1 cellular context compared by ENCODE assay signal in the genomic region with DNA sequence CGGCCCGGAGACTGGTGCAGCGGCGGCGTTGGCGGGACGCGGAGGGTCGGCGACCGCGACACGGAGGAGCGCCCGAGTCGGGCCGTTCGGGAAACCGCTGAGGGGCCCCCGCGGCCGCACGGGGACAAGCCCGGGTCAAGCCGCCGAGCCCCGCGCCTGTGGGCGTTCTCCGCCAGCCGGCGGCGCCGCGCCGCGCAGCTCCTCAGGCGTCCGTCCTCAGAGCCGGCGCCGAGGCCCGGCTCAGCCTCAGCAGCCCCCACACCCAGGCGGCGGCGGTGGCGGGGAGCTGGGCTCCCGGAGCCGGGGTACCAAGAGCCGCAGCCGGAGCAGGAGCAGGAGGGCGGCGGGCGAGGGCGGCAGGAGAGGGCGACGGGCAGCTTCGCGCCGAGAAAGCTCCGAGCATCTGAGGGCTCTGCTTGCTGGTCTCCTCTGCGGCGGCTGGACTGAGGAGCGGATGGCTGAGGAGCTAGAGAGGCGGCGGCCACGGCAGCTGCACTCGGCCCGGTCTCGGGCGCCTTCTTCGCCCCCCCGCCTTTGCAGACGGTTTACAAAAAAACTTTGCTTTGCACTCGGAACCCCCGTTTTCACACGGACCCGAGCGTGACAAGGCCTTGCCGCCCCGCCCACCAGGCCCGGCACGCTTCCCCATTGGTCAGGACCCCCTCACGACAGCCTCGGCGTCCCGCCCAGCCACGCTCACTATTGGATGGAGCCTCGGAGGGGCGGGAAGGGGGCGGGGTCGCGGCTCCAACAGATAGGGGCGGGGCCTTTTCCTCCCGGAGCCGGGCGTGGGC.
TF ChIP-seq lines count a peak whose summit lies in the region.

A gene with protein sequence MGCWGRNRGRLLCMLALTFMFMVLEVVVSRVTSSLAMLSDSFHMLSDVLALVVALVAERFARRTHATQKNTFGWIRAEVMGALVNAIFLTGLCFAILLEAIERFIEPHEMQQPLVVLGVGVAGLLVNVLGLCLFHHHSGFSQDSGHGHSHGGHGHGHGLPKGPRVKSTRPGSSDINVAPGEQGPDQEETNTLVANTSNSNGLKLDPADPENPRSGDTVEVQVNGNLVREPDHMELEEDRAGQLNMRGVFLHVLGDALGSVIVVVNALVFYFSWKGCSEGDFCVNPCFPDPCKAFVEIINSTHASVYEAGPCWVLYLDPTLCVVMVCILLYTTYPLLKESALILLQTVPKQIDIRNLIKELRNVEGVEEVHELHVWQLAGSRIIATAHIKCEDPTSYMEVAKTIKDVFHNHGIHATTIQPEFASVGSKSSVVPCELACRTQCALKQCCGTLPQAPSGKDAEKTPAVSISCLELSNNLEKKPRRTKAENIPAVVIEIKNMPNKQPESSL (minus strand): TSS at position 522 of the 794 bp plus-strand sequence. CDS start 549 bp downstream, outside the sequence.

TF ChIP-seq in K562, 482 proteins besides CTCF, POLR2A, EP300 and RAD21 (continued from another document and continues in another):
- TF ChIP-seq, protein P1, sequence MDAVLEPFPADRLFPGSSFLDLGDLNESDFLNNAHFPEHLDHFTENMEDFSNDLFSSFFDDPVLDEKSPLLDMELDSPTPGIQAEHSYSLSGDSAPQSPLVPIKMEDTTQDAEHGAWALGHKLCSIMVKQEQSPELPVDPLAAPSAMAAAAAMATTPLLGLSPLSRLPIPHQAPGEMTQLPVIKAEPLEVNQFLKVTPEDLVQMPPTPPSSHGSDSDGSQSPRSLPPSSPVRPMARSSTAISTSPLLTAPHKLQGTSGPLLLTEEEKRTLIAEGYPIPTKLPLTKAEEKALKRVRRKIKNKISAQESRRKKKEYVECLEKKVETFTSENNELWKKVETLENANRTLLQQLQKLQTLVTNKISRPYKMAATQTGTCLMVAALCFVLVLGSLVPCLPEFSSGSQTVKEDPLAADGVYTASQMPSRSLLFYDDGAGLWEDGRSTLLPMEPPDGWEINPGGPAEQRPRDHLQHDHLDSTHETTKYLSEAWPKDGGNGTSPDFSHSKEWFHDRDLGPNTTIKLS (IDR thresholded peaks at IDR 0.05; ENCODE audit: borderline replicate concordance, low read depth), result no peak
- TF ChIP-seq XRCC3 (IDR thresholded peaks at IDR 0.05) (no peak), ZNF324 (CRISPR knock-in tag; IDR thresholded peaks at IDR 0.05) (no peak), ZNF23 (CRISPR knock-in tag; IDR thresholded peaks at IDR 0.05) (no peak), HNRNPK (IDR thresholded peaks at IDR 0.05; ENCODE audit: low read depth, low read length, poor library complexity, severe bottlenecking) (no peak), ETV1 (tag; conservative IDR thresholded peaks at IDR 0.05; ENCODE audit: low read depth) (no peak), CBX3 (IDR thresholded peaks at IDR 0.05; ENCODE audit: borderline replicate concordance in 1 of 2, low read length in 2 of 2) (0 out of 3 replicates have a peak, but pooled peaks of 1 of the 2 experiments have one; percentile 11), SRSF3 (IDR thresholded peaks at IDR 0.05; ENCODE audit: insufficient read depth, low read length) (no peak), CBFA2T2 (conservative IDR thresholded peaks at IDR 0.05) (no peak), ZNF133 (CRISPR knock-in tag; IDR thresholded peaks at IDR 0.05) (no peak), HSF4 (CRISPR knock-in tag; IDR thresholded peaks at IDR 0.05; ENCODE audit: borderline replicate concordance) (no peak), KAT7 (CRISPR knock-in tag; IDR thresholded peaks at IDR 0.05; ENCODE audit: borderline replicate concordance) (no peak), JUNB (CRISPR knock-in tag; conservative IDR thresholded peaks at IDR 0.05) (no peak)
- TF ChIP-seq, protein P2, sequence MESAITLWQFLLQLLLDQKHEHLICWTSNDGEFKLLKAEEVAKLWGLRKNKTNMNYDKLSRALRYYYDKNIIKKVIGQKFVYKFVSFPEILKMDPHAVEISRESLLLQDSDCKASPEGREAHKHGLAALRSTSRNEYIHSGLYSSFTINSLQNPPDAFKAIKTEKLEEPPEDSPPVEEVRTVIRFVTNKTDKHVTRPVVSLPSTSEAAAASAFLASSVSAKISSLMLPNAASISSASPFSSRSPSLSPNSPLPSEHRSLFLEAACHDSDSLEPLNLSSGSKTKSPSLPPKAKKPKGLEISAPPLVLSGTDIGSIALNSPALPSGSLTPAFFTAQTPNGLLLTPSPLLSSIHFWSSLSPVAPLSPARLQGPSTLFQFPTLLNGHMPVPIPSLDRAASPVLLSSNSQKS (CRISPR knock-in tag; IDR thresholded peaks at IDR 0.05), result no peak
- TF ChIP-seq, protein P3, sequence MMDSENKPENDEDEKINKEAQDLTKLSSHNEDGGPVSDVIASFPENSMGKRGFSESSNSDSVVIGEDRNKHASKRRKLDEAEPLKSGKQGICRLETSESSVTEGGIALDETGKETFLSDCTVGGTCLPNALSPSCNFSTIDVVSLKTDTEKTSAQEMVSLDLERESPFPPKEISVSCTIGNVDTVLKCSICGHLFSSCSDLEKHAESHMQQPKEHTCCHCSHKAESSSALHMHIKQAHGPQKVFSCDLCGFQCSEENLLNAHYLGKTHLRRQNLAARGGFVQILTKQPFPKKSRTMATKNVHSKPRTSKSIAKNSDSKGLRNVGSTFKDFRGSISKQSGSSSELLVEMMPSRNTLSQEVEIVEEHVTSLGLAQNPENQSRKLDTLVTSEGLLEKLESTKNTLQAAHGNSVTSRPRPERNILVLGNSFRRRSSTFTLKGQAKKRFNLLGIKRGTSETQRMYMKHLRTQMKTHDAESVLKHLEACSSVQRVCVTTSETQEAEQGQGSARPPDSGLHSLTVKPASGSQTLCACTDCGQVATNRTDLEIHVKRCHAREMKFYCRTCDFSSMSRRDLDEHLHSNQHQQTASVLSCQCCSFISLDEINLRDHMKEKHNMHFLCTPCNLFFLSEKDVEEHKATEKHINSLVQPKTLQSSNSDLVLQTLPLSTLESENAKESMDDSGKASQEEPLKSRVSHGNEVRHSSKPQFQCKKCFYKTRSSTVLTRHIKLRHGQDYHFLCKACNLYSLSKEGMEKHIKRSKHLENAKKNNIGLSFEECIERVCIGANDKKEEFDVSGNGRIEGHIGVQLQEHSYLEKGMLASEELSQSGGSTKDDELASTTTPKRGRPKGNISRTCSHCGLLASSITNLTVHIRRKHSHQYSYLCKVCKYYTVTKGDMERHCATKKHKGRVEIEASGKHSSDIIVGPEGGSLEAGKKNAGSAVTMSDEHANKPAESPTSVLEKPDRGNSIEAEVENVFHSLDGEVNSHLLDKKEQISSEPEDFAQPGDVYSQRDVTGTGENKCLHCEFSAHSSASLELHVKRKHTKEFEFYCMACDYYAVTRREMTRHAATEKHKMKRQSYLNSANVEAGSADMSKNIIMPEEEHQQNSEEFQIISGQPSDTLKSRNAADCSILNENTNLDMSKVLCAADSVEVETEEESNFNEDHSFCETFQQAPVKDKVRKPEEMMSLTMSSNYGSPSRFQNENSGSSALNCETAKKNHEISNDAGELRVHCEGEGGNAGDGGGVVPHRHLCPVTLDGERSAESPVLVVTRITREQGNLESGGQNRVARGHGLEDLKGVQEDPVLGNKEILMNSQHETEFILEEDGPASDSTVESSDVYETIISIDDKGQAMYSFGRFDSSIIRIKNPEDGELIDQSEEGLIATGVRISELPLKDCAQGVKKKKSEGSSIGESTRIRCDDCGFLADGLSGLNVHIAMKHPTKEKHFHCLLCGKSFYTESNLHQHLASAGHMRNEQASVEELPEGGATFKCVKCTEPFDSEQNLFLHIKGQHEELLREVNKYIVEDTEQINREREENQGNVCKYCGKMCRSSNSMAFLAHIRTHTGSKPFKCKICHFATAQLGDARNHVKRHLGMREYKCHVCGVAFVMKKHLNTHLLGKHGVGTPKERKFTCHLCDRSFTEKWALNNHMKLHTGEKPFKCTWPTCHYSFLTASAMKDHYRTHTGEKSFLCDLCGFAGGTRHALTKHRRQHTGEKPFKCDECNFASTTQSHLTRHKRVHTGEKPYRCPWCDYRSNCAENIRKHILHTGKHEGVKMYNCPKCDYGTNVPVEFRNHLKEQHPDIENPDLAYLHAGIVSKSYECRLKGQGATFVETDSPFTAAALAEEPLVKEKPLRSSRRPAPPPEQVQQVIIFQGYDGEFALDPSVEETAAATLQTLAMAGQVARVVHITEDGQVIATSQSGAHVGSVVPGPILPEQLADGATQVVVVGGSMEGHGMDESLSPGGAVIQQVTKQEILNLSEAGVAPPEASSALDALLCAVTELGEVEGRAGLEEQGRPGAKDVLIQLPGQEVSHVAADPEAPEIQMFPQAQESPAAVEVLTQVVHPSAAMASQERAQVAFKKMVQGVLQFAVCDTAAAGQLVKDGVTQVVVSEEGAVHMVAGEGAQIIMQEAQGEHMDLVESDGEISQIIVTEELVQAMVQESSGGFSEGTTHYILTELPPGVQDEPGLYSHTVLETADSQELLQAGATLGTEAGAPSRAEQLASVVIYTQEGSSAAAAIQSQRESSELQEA (IDR thresholded peaks at IDR 0.05; ENCODE audit: low read depth), result no peak
- TF ChIP-seq, protein P4, sequence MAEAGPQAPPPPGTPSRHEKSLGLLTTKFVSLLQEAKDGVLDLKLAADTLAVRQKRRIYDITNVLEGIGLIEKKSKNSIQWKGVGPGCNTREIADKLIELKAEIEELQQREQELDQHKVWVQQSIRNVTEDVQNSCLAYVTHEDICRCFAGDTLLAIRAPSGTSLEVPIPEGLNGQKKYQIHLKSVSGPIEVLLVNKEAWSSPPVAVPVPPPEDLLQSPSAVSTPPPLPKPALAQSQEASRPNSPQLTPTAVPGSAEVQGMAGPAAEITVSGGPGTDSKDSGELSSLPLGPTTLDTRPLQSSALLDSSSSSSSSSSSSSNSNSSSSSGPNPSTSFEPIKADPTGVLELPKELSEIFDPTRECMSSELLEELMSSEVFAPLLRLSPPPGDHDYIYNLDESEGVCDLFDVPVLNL (CRISPR knock-in tag; IDR thresholded peaks at IDR 0.05; ENCODE audit: low read depth), result no peak
- TF ChIP-seq, protein P5, sequence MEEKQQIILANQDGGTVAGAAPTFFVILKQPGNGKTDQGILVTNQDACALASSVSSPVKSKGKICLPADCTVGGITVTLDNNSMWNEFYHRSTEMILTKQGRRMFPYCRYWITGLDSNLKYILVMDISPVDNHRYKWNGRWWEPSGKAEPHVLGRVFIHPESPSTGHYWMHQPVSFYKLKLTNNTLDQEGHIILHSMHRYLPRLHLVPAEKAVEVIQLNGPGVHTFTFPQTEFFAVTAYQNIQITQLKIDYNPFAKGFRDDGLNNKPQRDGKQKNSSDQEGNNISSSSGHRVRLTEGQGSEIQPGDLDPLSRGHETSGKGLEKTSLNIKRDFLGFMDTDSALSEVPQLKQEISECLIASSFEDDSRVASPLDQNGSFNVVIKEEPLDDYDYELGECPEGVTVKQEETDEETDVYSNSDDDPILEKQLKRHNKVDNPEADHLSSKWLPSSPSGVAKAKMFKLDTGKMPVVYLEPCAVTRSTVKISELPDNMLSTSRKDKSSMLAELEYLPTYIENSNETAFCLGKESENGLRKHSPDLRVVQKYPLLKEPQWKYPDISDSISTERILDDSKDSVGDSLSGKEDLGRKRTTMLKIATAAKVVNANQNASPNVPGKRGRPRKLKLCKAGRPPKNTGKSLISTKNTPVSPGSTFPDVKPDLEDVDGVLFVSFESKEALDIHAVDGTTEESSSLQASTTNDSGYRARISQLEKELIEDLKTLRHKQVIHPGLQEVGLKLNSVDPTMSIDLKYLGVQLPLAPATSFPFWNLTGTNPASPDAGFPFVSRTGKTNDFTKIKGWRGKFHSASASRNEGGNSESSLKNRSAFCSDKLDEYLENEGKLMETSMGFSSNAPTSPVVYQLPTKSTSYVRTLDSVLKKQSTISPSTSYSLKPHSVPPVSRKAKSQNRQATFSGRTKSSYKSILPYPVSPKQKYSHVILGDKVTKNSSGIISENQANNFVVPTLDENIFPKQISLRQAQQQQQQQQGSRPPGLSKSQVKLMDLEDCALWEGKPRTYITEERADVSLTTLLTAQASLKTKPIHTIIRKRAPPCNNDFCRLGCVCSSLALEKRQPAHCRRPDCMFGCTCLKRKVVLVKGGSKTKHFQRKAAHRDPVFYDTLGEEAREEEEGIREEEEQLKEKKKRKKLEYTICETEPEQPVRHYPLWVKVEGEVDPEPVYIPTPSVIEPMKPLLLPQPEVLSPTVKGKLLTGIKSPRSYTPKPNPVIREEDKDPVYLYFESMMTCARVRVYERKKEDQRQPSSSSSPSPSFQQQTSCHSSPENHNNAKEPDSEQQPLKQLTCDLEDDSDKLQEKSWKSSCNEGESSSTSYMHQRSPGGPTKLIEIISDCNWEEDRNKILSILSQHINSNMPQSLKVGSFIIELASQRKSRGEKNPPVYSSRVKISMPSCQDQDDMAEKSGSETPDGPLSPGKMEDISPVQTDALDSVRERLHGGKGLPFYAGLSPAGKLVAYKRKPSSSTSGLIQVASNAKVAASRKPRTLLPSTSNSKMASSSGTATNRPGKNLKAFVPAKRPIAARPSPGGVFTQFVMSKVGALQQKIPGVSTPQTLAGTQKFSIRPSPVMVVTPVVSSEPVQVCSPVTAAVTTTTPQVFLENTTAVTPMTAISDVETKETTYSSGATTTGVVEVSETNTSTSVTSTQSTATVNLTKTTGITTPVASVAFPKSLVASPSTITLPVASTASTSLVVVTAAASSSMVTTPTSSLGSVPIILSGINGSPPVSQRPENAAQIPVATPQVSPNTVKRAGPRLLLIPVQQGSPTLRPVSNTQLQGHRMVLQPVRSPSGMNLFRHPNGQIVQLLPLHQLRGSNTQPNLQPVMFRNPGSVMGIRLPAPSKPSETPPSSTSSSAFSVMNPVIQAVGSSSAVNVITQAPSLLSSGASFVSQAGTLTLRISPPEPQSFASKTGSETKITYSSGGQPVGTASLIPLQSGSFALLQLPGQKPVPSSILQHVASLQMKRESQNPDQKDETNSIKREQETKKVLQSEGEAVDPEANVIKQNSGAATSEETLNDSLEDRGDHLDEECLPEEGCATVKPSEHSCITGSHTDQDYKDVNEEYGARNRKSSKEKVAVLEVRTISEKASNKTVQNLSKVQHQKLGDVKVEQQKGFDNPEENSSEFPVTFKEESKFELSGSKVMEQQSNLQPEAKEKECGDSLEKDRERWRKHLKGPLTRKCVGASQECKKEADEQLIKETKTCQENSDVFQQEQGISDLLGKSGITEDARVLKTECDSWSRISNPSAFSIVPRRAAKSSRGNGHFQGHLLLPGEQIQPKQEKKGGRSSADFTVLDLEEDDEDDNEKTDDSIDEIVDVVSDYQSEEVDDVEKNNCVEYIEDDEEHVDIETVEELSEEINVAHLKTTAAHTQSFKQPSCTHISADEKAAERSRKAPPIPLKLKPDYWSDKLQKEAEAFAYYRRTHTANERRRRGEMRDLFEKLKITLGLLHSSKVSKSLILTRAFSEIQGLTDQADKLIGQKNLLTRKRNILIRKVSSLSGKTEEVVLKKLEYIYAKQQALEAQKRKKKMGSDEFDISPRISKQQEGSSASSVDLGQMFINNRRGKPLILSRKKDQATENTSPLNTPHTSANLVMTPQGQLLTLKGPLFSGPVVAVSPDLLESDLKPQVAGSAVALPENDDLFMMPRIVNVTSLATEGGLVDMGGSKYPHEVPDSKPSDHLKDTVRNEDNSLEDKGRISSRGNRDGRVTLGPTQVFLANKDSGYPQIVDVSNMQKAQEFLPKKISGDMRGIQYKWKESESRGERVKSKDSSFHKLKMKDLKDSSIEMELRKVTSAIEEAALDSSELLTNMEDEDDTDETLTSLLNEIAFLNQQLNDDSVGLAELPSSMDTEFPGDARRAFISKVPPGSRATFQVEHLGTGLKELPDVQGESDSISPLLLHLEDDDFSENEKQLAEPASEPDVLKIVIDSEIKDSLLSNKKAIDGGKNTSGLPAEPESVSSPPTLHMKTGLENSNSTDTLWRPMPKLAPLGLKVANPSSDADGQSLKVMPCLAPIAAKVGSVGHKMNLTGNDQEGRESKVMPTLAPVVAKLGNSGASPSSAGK (IDR thresholded peaks at IDR 0.05), result no peak
- TF ChIP-seq, protein P6, sequence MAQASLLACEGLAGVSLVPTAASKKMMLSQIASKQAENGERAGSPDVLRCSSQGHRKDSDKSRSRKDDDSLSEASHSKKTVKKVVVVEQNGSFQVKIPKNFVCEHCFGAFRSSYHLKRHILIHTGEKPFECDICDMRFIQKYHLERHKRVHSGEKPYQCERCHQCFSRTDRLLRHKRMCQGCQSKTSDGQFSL (CRISPR knock-in tag; IDR thresholded peaks at IDR 0.05), result peak; percentile 56; the same call in 1 of the 2 replicates
- TF ChIP-seq, protein P6 (tag; IDR thresholded peaks at IDR 0.05), result 0 out of 4 replicates have a peak, but pooled peaks of 1 of the 2 experiments have one; percentile 36
